1 cellular context compared by ENCODE assay signal in the genomic region with DNA sequence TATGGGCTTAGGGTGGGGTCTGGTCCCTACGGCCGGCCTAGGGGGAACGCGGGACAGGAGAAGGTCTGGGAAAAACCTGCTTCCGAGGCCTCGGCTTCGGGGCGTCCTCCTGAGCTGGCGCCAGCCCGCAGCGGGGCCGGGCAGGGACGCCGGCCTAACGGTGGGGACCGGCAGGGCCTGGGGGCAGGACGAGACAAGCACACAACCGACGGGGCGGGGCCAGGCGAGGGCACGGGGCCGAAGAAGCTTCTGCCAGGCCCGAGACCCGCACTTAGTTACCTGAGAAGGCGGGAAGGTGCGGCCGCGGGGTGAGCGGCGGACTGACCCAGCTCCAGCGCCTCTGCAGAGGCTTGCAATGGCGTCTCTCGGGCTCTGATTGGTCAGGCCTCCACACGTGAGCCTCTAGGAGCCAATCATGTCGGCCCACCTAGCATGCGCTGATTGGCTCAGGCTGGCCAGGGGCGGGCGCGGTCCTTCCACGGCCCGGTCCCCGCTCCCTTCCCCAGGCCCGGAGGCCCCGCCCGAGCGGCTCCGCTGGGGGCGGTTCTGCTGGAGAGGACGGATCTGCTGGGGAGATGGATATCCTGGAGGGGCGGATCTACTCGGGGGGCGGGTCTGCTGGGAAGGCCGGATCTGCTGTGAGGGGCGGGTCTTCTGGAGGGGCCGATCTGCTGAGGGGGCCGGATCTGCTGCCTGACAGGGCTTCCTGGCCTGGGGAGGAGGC.
TF ChIP-seq lines count a peak whose summit lies in the region.

No MANE protein-coding gene starts in this region.

TF ChIP-seq in HepG2, 621 proteins besides CTCF, POLR2A, EP300 and RAD21 (continued from another document and continues in another):
- TF ChIP-seq, protein P1, sequence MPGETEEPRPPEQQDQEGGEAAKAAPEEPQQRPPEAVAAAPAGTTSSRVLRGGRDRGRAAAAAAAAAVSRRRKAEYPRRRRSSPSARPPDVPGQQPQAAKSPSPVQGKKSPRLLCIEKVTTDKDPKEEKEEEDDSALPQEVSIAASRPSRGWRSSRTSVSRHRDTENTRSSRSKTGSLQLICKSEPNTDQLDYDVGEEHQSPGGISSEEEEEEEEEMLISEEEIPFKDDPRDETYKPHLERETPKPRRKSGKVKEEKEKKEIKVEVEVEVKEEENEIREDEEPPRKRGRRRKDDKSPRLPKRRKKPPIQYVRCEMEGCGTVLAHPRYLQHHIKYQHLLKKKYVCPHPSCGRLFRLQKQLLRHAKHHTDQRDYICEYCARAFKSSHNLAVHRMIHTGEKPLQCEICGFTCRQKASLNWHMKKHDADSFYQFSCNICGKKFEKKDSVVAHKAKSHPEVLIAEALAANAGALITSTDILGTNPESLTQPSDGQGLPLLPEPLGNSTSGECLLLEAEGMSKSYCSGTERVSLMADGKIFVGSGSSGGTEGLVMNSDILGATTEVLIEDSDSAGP (CRISPR knock-in tag; IDR thresholded peaks at IDR 0.05; ENCODE audit: borderline replicate concordance): peak; percentile 46; the same call in 1 of the 2 replicates
- TF ChIP-seq RARG (CRISPR knock-in tag; IDR thresholded peaks at IDR 0.05; ENCODE audit: low read depth) (no peak), TEAD3 (CRISPR knock-in tag; optimal IDR thresholded peaks at IDR 0.05; ENCODE audit: borderline replicate concordance) (peak; percentile 15), NCOA5 (CRISPR knock-in tag; IDR thresholded peaks at IDR 0.05) (no peak), PHF20 (CRISPR knock-in tag; IDR thresholded peaks at IDR 0.05) (peak; percentile 69), ZSCAN30 (CRISPR knock-in tag; IDR thresholded peaks at IDR 0.05) (no peak), ZSCAN22 (CRISPR knock-in tag; IDR thresholded peaks at IDR 0.05) (no peak), ZNF224 (CRISPR knock-in tag; IDR thresholded peaks at IDR 0.05) (0 out of 2 replicates have a peak, but pooled peaks have one; percentile 38), TARDBP (CRISPR knock-in tag; IDR thresholded peaks at IDR 0.05) (no peak), KLF13 (CRISPR knock-in tag; IDR thresholded peaks at IDR 0.05) (0 out of 2 replicates have a peak, but pooled peaks have one; percentile 57), NFE2L1 (CRISPR knock-in tag; IDR thresholded peaks at IDR 0.05; ENCODE audit: borderline replicate concordance) (no peak; the same call in 1 of the 2 replicates), ZNF12 (CRISPR knock-in tag; IDR thresholded peaks at IDR 0.05) (no peak), ZNF615 (CRISPR knock-in tag; IDR thresholded peaks at IDR 0.05; ENCODE audit: borderline replicate concordance) (no peak), NCOR1 (IDR thresholded peaks at IDR 0.05; ENCODE audit: borderline replicate concordance, low read length) (no peak; the same call in 1 of the 2 replicates), LCORL (IDR thresholded peaks at IDR 0.05) (no peak), LCORL (CRISPR knock-in tag; IDR thresholded peaks at IDR 0.05) (no peak; the same call in 1 of the 2 replicates), ZNF296 (CRISPR knock-in tag; conservative IDR thresholded peaks at IDR 0.05) (0 out of 2 replicates have a peak, but pooled peaks have one; percentile 60), NFRKB (IDR thresholded peaks at IDR 0.05) (no peak), CHCHD3 (CRISPR knock-in tag; IDR thresholded peaks at IDR 0.05) (no peak), ZNF775 (CRISPR knock-in tag; IDR thresholded peaks at IDR 0.05; ENCODE audit: borderline replicate concordance) (no peak), KDM1A (CRISPR knock-in tag; IDR thresholded peaks at IDR 0.05) (no peak), KDM5B (CRISPR knock-in tag; IDR thresholded peaks at IDR 0.05; ENCODE audit: borderline replicate concordance) (peak; percentile 74), ZSCAN29 (CRISPR knock-in tag; conservative IDR thresholded peaks at IDR 0.05) (no peak), ZNF879 (CRISPR knock-in tag; IDR thresholded peaks at IDR 0.05) (no peak), MED8 (CRISPR knock-in tag; IDR thresholded peaks at IDR 0.05; ENCODE audit: insufficient replicate concordance) (no peak), TCF12 (IDR thresholded peaks at IDR 0.05) (no peak), TCF12 (CRISPR knock-in tag; IDR thresholded peaks at IDR 0.05) (peak; percentile 73; the same call in 1 of the 2 replicates), TAF1 (CRISPR knock-in tag; IDR thresholded peaks at IDR 0.05) (peak; percentile 95), ZNF326 (CRISPR knock-in tag; IDR thresholded peaks at IDR 0.05; ENCODE audit: borderline replicate concordance) (no peak), KLF9 (CRISPR knock-in tag; IDR thresholded peaks at IDR 0.05; ENCODE audit: low read depth) (no peak), KDM6A (CRISPR knock-in tag; IDR thresholded peaks at IDR 0.05; ENCODE audit: low read depth) (no peak), ZNF557 (CRISPR knock-in tag; IDR thresholded peaks at IDR 0.05) (no peak), EEA1 (CRISPR knock-in tag; IDR thresholded peaks at IDR 0.05; ENCODE audit: borderline replicate concordance) (peak; percentile 91), ZNF251 (CRISPR knock-in tag; IDR thresholded peaks at IDR 0.05) (0 out of 2 replicates have a peak, but pooled peaks have one; percentile 46), SRSF1 (optimal IDR thresholded peaks at IDR 0.05; ENCODE audit: low read depth, low read length) (no peak), SIX4 (CRISPR knock-in tag; IDR thresholded peaks at IDR 0.05) (no peak), HIVEP1 (CRISPR knock-in tag; IDR thresholded peaks at IDR 0.05) (no peak; the same call in none of the 2 replicates), NFATC3 (CRISPR knock-in tag; IDR thresholded peaks at IDR 0.05) (no peak), NFYB (CRISPR knock-in tag; IDR thresholded peaks at IDR 0.05) (peak; percentile 95)
- TF ChIP-seq, protein P2, sequence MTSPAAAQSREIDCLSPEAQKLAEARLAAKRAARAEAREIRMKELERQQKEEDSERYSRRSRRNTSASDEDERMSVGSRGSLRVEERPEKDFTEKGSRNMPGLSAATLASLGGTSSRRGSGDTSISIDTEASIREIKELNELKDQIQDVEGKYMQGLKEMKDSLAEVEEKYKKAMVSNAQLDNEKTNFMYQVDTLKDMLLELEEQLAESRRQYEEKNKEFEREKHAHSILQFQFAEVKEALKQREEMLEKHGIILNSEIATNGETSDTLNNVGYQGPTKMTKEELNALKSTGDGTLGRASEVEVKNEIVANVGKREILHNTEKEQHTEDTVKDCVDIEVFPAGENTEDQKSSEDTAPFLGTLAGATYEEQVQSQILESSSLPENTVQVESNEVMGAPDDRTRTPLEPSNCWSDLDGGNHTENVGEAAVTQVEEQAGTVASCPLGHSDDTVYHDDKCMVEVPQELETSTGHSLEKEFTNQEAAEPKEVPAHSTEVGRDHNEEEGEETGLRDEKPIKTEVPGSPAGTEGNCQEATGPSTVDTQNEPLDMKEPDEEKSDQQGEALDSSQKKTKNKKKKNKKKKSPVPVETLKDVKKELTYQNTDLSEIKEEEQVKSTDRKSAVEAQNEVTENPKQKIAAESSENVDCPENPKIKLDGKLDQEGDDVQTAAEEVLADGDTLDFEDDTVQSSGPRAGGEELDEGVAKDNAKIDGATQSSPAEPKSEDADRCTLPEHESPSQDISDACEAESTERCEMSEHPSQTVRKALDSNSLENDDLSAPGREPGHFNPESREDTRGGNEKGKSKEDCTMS (CRISPR knock-in tag; conservative IDR thresholded peaks at IDR 0.05): no peak
- TF ChIP-seq, protein P3, sequence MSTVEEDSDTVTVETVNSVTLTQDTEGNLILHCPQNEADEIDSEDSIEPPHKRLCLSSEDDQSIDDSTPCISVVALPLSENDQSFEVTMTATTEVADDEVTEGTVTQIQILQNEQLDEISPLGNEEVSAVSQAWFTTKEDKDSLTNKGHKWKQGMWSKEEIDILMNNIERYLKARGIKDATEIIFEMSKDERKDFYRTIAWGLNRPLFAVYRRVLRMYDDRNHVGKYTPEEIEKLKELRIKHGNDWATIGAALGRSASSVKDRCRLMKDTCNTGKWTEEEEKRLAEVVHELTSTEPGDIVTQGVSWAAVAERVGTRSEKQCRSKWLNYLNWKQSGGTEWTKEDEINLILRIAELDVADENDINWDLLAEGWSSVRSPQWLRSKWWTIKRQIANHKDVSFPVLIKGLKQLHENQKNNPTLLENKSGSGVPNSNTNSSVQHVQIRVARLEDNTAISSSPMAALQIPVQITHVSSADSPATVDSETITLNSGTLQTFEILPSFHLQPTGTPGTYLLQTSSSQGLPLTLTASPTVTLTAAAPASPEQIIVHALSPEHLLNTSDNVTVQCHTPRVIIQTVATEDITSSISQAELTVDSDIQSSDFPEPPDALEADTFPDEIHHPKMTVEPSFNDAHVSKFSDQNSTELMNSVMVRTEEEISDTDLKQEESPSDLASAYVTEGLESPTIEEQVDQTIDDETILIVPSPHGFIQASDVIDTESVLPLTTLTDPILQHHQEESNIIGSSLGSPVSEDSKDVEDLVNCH (CRISPR knock-in tag; IDR thresholded peaks at IDR 0.05): no peak
- TF ChIP-seq, protein P4, sequence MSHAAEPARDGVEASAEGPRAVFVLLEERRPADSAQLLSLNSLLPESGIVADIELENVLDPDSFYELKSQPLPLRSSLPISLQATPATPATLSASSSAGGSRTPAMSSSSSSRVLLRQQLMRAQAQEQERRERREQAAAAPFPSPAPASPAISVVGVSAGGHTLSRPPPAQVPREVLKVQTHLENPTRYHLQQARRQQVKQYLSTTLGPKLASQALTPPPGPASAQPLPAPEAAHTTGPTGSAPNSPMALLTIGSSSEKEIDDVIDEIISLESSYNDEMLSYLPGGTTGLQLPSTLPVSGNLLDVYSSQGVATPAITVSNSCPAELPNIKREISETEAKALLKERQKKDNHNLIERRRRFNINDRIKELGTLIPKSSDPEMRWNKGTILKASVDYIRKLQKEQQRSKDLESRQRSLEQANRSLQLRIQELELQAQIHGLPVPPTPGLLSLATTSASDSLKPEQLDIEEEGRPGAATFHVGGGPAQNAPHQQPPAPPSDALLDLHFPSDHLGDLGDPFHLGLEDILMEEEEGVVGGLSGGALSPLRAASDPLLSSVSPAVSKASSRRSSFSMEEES (CRISPR knock-in tag; IDR thresholded peaks at IDR 0.05): no peak
- TF ChIP-seq, protein P5, sequence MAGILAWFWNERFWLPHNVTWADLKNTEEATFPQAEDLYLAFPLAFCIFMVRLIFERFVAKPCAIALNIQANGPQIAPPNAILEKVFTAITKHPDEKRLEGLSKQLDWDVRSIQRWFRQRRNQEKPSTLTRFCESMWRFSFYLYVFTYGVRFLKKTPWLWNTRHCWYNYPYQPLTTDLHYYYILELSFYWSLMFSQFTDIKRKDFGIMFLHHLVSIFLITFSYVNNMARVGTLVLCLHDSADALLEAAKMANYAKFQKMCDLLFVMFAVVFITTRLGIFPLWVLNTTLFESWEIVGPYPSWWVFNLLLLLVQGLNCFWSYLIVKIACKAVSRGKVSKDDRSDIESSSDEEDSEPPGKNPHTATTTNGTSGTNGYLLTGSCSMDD (CRISPR knock-in tag; IDR thresholded peaks at IDR 0.05): no peak
- TF ChIP-seq, protein P6, sequence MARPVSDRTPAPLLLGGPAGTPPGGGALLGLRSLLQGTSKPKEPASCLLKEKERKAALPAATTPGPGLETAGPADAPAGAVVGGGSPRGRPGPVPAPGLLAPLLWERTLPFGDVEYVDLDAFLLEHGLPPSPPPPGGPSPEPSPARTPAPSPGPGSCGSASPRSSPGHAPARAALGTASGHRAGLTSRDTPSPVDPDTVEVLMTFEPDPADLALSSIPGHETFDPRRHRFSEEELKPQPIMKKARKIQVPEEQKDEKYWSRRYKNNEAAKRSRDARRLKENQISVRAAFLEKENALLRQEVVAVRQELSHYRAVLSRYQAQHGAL (CRISPR knock-in tag; IDR thresholded peaks at IDR 0.05; ENCODE audit: not compliant biosample characterization): peak; percentile 84
- TF ChIP-seq, protein P7, sequence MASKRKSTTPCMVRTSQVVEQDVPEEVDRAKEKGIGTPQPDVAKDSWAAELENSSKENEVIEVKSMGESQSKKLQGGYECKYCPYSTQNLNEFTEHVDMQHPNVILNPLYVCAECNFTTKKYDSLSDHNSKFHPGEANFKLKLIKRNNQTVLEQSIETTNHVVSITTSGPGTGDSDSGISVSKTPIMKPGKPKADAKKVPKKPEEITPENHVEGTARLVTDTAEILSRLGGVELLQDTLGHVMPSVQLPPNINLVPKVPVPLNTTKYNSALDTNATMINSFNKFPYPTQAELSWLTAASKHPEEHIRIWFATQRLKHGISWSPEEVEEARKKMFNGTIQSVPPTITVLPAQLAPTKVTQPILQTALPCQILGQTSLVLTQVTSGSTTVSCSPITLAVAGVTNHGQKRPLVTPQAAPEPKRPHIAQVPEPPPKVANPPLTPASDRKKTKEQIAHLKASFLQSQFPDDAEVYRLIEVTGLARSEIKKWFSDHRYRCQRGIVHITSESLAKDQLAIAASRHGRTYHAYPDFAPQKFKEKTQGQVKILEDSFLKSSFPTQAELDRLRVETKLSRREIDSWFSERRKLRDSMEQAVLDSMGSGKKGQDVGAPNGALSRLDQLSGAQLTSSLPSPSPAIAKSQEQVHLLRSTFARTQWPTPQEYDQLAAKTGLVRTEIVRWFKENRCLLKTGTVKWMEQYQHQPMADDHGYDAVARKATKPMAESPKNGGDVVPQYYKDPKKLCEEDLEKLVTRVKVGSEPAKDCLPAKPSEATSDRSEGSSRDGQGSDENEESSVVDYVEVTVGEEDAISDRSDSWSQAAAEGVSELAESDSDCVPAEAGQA (IDR thresholded peaks at IDR 0.05; ENCODE audit: low read depth): no peak
- TF ChIP-seq, protein P7 (CRISPR knock-in tag; IDR thresholded peaks at IDR 0.05; ENCODE audit: borderline replicate concordance): no peak
- TF ChIP-seq, protein P8, sequence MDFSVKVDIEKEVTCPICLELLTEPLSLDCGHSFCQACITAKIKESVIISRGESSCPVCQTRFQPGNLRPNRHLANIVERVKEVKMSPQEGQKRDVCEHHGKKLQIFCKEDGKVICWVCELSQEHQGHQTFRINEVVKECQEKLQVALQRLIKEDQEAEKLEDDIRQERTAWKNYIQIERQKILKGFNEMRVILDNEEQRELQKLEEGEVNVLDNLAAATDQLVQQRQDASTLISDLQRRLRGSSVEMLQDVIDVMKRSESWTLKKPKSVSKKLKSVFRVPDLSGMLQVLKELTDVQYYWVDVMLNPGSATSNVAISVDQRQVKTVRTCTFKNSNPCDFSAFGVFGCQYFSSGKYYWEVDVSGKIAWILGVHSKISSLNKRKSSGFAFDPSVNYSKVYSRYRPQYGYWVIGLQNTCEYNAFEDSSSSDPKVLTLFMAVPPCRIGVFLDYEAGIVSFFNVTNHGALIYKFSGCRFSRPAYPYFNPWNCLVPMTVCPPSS (IDR thresholded peaks at IDR 0.05): no peak
